Comparison of ENCODE assay signal across 9 cellular contexts in the genomic region with DNA sequence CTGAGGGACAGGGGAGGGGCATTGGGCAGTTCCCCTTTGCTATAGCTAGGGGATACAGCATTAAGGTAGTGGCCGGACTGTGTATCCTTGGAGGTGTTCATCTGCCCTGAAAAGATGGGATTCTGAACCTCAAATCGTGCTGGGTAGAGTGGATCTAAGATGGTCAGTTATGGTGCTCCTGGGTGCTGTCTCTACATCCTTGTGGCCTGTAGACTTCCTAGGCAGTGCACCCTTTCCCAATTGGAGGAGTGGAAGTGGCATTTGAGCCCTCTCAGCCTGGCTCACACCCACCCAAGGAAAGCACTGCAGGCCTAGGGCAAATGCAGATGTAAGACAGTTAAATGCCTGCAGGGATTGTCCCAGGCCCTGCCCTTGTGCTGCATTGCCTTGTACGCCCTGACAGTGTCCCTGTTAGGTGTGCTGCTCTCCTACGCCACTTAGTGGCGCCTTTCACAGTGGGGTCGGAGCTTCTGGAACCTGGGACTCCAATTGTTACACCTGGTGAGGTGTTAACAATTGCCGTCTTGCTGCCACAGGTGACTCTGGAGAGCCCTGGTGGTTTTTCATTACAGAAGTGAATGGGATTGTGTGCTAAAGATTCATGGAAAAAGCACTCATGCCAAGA. TPM values are rescaled to one million over a fixed set of nuclear protein-coding genes. Genes with fewer than 3 reads are reported as not detected.
DNase-seq lines count a peak whose midpoint lies in the region; ATAC-seq and TF ChIP-seq lines count a peak whose summit lies in the region.
"Had no signal": no experiment of that assay in that cellular context is flagged by ENCODE, and none has a peak within 500 bp of the region (broad histone marks: within the 10 kb centered on the region; RNA-seq: fewer than 3 reads in every experiment).

No MANE protein-coding gene starts in this region.

- POLR2A ChIA-PET in activated CD4-positive, alpha-beta T cell treated with anti-CD3 and anti-CD28 coated beads, Interleukin-2, amount 10 ng/mL, durations not matched to agents 7 days and 5 days (lab: Charles Lee), result no interaction called here

- H3K9me3 Mint-ChIP-seq in activated CD4-positive, alpha-beta T cell treated with anti-CD3 and anti-CD28 coated beads, Interleukin-2, amount 10 ng/mL, durations not matched to agents 7 days and 5 days, result no peaks in the 10 kb centered on the region
- H3K9me3 Mint-ChIP-seq in neural crest cell, result no peaks in the 10 kb centered on the region

- CTCF ChIA-PET in activated CD4-positive, alpha-beta T cell treated with anti-CD3 and anti-CD28 coated beads, Interleukin-2, amount 10 ng/mL, durations not matched to agents 7 days and 5 days (lab: Charles Lee), result no interaction called here

- no peaks in the 10 kb centered on the region for H3K27me3 Mint-ChIP-seq in activated CD4-positive, alpha-beta T cell treated with anti-CD3 and anti-CD28 coated beads, Interleukin-2, amount 10 ng/mL, durations not matched to agents 7 days and 5 days
- no peaks in the 10 kb centered on the region for H3K27me3 Mint-ChIP-seq in neural crest cell (ENCODE audit: low read depth)

- peak; percentile 45 for TF ChIP-seq CTCF in neural crest cell (conservative IDR thresholded peaks at IDR 0.05)

- ATAC-seq in HG03159 (IDR thresholded peaks at IDR 0.05; ENCODE audit: unreplicated experiment), result peak; percentile 79

- DNase-seq in DMS53 (lab: John Stamatoyannopoulos, UW) (peak; percentile 79), GM19240 (ENCODE audit: insufficient read length, low spot score) (peak; percentile 49), neural crest cell (ENCODE audit: low read depth, low spot score) (no peak), dedifferentiated amniotic fluid mesenchymal stem cell (ENCODE audit: extremely low spot score) (no peak), HuH-7.5 (ENCODE audit: low spot score) (no peak), anterior cingulate cortex (lab: John Stamatoyannopoulos, UW) (no peak)
- peak; percentile 59 for DNase-seq in activated CD4-positive, alpha-beta T cell treated with anti-CD3 and anti-CD28 coated beads, Interleukin-2, amount 10 ng/mL, durations not matched to agents 7 days and 5 days
- DNase-seq: IMR-90 had no signal

- peaks cover 3% of the 10 kb centered on the region for H3K36me3 Mint-ChIP-seq in activated CD4-positive, alpha-beta T cell treated with anti-CD3 and anti-CD28 coated beads, Interleukin-2, amount 10 ng/mL, durations not matched to agents 7 days and 5 days (ENCODE audit: low read depth)
- no peaks in the 10 kb centered on the region for H3K36me3 Mint-ChIP-seq in neural crest cell (ENCODE audit: low read depth)

- H3K4me3 Mint-ChIP-seq in activated CD4-positive, alpha-beta T cell treated with anti-CD3 and anti-CD28 coated beads, Interleukin-2, amount 10 ng/mL, durations not matched to agents 7 days and 5 days, result no peak overlapping the region
- H3K4me3 Mint-ChIP-seq in neural crest cell, result no peak overlapping the region

- peak overlapping the region; percentile 11 for H3K27ac Mint-ChIP-seq in activated CD4-positive, alpha-beta T cell treated with anti-CD3 and anti-CD28 coated beads, Interleukin-2, amount 10 ng/mL, durations not matched to agents 7 days and 5 days
- no peak overlapping the region for H3K27ac Mint-ChIP-seq in neural crest cell (ENCODE audit: unreplicated experiment)

- H3K4me1 Mint-ChIP-seq in activated CD4-positive, alpha-beta T cell treated with anti-CD3 and anti-CD28 coated beads, Interleukin-2, amount 10 ng/mL, durations not matched to agents 7 days and 5 days, result peaks cover 8% of the 10 kb centered on the region
- no peaks in the 10 kb centered on the region for H3K4me1 Mint-ChIP-seq in neural crest cell

RNA-seq across cellular contexts. Expression of a gene that starts 35.0 kb away (rescaled TPM):
- total RNA-seq in activated CD4-positive, alpha-beta T cell treated with anti-CD3 and anti-CD28 coated beads, Interleukin-2, amount 10 ng/mL, durations not matched to agents 7 days and 5 days, result 10 to 100 TPM; 33.1 to 34.7 TPM
- 10.1 and 11.6 TPM in 2 replicates for total RNA-seq in neural crest cell

Comparison
In these comparisons a context has a peak if more than half of its experiments do, and no peak if none do; other contexts are left out.
1. DNase-seq: peak in DMS53 (single experiment), GM19240 (single experiment) and activated CD4-positive, alpha-beta T cell treated with anti-CD3 and anti-CD28 coated beads, Interleukin-2, amount 10 ng/mL, durations not matched to agents 7 days and 5 days (single experiment); none in neural crest cell (single experiment), dedifferentiated amniotic fluid mesenchymal stem cell (single experiment), HuH-7.5 (single experiment) and anterior cingulate cortex (0 of 58).